1 cellular context compared by ENCODE assay signal in the genomic region with DNA sequence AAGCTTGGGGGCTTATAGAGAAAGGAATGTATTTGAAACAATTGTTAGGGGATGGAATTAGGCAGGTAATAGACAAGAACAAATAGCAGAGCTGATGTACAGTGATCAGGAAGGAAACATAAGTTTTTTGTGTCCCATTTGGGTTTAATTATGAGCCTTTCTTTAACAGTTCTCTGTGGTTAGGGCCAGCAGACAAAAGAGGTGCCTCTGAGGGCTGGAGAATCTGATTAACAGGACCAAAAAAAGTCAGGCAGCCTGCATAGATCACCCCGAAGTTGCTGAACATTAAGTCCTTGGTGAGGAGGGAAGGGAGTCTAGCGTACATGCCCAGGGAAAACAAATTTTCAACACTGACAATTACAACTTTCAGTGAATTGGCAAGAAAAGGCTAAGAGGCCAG.
TF ChIP-seq lines count a peak whose summit lies in the region.

No MANE protein-coding gene starts in this region.

TF ChIP-seq in A549, 52 proteins besides CTCF, POLR2A, EP300 and RAD21 (continued from another document):
- TF ChIP-seq, protein P1, sequence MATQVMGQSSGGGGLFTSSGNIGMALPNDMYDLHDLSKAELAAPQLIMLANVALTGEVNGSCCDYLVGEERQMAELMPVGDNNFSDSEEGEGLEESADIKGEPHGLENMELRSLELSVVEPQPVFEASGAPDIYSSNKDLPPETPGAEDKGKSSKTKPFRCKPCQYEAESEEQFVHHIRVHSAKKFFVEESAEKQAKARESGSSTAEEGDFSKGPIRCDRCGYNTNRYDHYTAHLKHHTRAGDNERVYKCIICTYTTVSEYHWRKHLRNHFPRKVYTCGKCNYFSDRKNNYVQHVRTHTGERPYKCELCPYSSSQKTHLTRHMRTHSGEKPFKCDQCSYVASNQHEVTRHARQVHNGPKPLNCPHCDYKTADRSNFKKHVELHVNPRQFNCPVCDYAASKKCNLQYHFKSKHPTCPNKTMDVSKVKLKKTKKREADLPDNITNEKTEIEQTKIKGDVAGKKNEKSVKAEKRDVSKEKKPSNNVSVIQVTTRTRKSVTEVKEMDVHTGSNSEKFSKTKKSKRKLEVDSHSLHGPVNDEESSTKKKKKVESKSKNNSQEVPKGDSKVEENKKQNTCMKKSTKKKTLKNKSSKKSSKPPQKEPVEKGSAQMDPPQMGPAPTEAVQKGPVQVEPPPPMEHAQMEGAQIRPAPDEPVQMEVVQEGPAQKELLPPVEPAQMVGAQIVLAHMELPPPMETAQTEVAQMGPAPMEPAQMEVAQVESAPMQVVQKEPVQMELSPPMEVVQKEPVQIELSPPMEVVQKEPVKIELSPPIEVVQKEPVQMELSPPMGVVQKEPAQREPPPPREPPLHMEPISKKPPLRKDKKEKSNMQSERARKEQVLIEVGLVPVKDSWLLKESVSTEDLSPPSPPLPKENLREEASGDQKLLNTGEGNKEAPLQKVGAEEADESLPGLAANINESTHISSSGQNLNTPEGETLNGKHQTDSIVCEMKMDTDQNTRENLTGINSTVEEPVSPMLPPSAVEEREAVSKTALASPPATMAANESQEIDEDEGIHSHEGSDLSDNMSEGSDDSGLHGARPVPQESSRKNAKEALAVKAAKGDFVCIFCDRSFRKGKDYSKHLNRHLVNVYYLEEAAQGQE (IDR thresholded peaks at IDR 0.05): no peak
- no peak for TF ChIP-seq FOSL2 (IDR thresholded peaks at IDR 0.05)
- TF ChIP-seq FOSL2 (CRISPR knock-in tag; IDR thresholded peaks at IDR 0.05): no peak
- no peak for TF ChIP-seq HEYL (CRISPR knock-in tag; IDR thresholded peaks at IDR 0.05)
- TF ChIP-seq, protein P2, sequence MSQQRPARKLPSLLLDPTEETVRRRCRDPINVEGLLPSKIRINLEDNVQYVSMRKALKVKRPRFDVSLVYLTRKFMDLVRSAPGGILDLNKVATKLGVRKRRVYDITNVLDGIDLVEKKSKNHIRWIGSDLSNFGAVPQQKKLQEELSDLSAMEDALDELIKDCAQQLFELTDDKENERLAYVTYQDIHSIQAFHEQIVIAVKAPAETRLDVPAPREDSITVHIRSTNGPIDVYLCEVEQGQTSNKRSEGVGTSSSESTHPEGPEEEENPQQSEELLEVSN (IDR thresholded peaks at IDR 0.05; ENCODE audit: borderline replicate concordance, low read depth): no peak
- TF ChIP-seq SREBF2 (IDR thresholded peaks at IDR 0.05): no peak
- TF ChIP-seq HOXB5 (CRISPR knock-in tag; IDR thresholded peaks at IDR 0.05): no peak
- no peak for TF ChIP-seq EHF (CRISPR knock-in tag; IDR thresholded peaks at IDR 0.05)
- TF ChIP-seq CHD4 (IDR thresholded peaks at IDR 0.05; ENCODE audit: borderline replicate concordance): no peak
- no peak for TF ChIP-seq FOSB (CRISPR knock-in tag; IDR thresholded peaks at IDR 0.05)
- TF ChIP-seq NR3C1 (IDR thresholded peaks at IDR 0.05): no peak
- TF ChIP-seq KDM5A (IDR thresholded peaks at IDR 0.05): no peak
- no peak for TF ChIP-seq ZSCAN20 (CRISPR knock-in tag; IDR thresholded peaks at IDR 0.05)
- TF ChIP-seq, protein P3, sequence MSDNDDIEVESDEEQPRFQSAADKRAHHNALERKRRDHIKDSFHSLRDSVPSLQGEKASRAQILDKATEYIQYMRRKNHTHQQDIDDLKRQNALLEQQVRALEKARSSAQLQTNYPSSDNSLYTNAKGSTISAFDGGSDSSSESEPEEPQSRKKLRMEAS (IDR thresholded peaks at IDR 0.05): no peak
TF ChIP-seq in A549: peak in this region for 0.
